ENCODE assay signal across 16 cellular contexts in genomic region chr20:50996901-50997830, GRCh38. TPM values are rescaled to one million over a fixed set of nuclear protein-coding genes. Genes with fewer than 3 reads are reported as not detected.
DNase-seq lines count a peak whose midpoint lies in the region; ATAC-seq and TF ChIP-seq lines count a peak whose summit lies in the region.
"Had no signal": no experiment of that assay in that cellular context is flagged by ENCODE, and none has a peak within 500 bp of the region (broad histone marks: within the 10 kb centered on the region; RNA-seq: fewer than 3 reads in every experiment).

No MANE protein-coding gene starts in this region.

- H2AFZ ChIP-seq in GM23248 (no peak overlapping the region), SK-N-SH (ENCODE audit: low read depth) (no peak overlapping the region)

- H3K4me1 ChIP-seq in GM23248 (ENCODE audit: insufficient read depth): peaks cover 7% of the 10 kb centered on the region
- H3K4me1 ChIP-seq in SK-N-SH (ENCODE audit: control insufficient read depth in 1 of 2, insufficient read depth in 2 of 2, low read depth in 1 of 2, low read length in 1 of 2): no peaks in the 10 kb centered on the region
- H3K4me1 ChIP-seq: gastrocnemius medialis, vagina had no signal

- no peak overlapping the region for H3K27ac ChIP-seq in GM23248
- H3K27ac ChIP-seq in SK-N-SH (ENCODE audit: low read depth in 2 of 2, low read length in 1 of 2): no peak overlapping the region
- H3K27ac ChIP-seq: gastrocnemius medialis, vagina had no signal

- no peak for TF ChIP-seq RAD21 in SK-N-SH (IDR thresholded peaks at IDR 0.05; ENCODE audit: low read length)

- CTCF ChIA-PET in SK-N-SH (lab: Yijun Ruan, JAX): interaction anchor here (0.6 to 10.2 kb wide), 10 partner anchors 9 to 684 kb away, joined by 3 to 118 read pairs (median 8); no protein-coding TSS in a partner anchor

- H3K27me3 ChIP-seq in GM23248 (replicated peaks; ENCODE audit: insufficient read depth) (no peaks in the 10 kb centered on the region), SK-N-SH (ENCODE audit: insufficient read depth) (no peaks in the 10 kb centered on the region)
- H3K27me3 ChIP-seq: vagina had no signal

- H3K9me3 ChIP-seq in GM23248 (ENCODE audit: low read depth) (no peaks in the 10 kb centered on the region), SK-N-SH (no peaks in the 10 kb centered on the region)
- H3K9me3 ChIP-seq: gastrocnemius medialis, vagina had no signal

- H4K20me1 ChIP-seq in GM23248 (ENCODE audit: insufficient read depth) (no peaks in the 10 kb centered on the region), SK-N-SH (ENCODE audit: insufficient read depth) (no peaks in the 10 kb centered on the region)

- no peak overlapping the region for H3K9ac ChIP-seq in GM23248
- H3K9ac ChIP-seq in SK-N-SH: no peak overlapping the region

- H3K9me2 ChIP-seq in GM23248 (ENCODE audit: insufficient read depth): no peaks in the 10 kb centered on the region
- H3K9me2 ChIP-seq in SK-N-SH: no peaks in the 10 kb centered on the region

- H3K4me3 ChIP-seq in GM23248 (no peak overlapping the region), SK-N-SH (ENCODE audit: low read depth in 2 of 2, low read length in 1 of 2) (no peak overlapping the region), fibroblast of villous mesenchyme (ENCODE audit: low read depth, low read length) (no peak overlapping the region)
- H3K4me3 ChIP-seq: gastrocnemius medialis, vagina had no signal

- 44 to 46% methylated on average over 10 of the region's 10 CpGs for WGBS in GM23248 (ENCODE audit: low coverage in 1 of 2, low lambda C conversion rate in 2 of 2, missing lambda C conversion rate in 2 of 2), 2 experiments
- WGBS in SK-N-SH (ENCODE audit: low lambda C conversion rate): 48% methylated on average over 8 of the region's 10 CpGs

- H3K4me2 ChIP-seq in GM23248 (ENCODE audit: unreplicated experiment) (no peak overlapping the region), SK-N-SH (no peak overlapping the region)

- in situ Hi-C loops in GM23248 (cut with MboI) (loop anchor here (25.0 kb wide), 2 partner anchors 790 to 1090 kb away; no protein-coding TSS in a partner anchor), KBM-7 (cut with MboI; ENCODE audit: low pct_unique_long_range_greater_than_20kb, low sequenced_read_pairs) (loop anchor here (25.0 kb wide), 1 partner anchor 315 kb away; no protein-coding TSS in a partner anchor)

- no peak for TF ChIP-seq EP300 in SK-N-SH (IDR thresholded peaks at IDR 0.05; ENCODE audit: borderline replicate concordance in 1 of 2, low read depth in 1 of 2, low read length in 1 of 2)

- DNase-seq in A172 (ENCODE audit: low spot score) (peak; percentile 41), GM23248 (peak; percentile 81), SK-N-SH (no peak), fibroblast of villous mesenchyme (ENCODE audit: low read depth) (peak; percentile 31), COLO668 (lab: John Stamatoyannopoulos, UW; ENCODE audit: unreplicated experiment) (no peak), KBM-7 (no peak), NCI-H748 treated with DMSO at 0.1 percent for 48 hours (lab: John Stamatoyannopoulos, UW) (no peak)
- DNase-seq: activated CD4-positive, alpha-beta T cell treated with anti-CD3 and anti-CD28 coated beads, Interleukin-2, amount 50 U/mL, for 48 hours; activated T-cell treated with anti-CD3 and anti-CD28 coated beads, Interleukin-2, amount 50 U/mL, for 48 hours; effector CD8-positive, alpha-beta T cell; gastrocnemius medialis; NCI-H1930; NCI-H526 had no signal

- POLR2A ChIA-PET in SK-N-SH (lab: Yijun Ruan, JAX): no interaction called here

- H3K79me2 ChIP-seq in GM23248 (ENCODE audit: insufficient read depth) (no peaks in the 10 kb centered on the region), SK-N-SH (ENCODE audit: insufficient read depth) (no peaks in the 10 kb centered on the region)

- ATAC-seq in GM19397 (IDR thresholded peaks at IDR 0.05; ENCODE audit: unreplicated experiment): no peak
- ATAC-seq: gastrocnemius medialis; natural killer cell treated with Interleukin-12 subunit alpha and Interleukin-12 subunit beta and Interleukin-15 and Interleukin-18, amount 100 ng/mL, for 72 hours had no signal

- H3K36me3 ChIP-seq in GM23248 (ENCODE audit: low read depth) (no peaks in the 10 kb centered on the region), SK-N-SH (replicated peaks in 1 of 2; ENCODE audit: control insufficient read depth in 1 of 2, insufficient read depth in 2 of 2, low read length in 1 of 2) (no peaks in the 10 kb centered on the region)
- H3K36me3 ChIP-seq: gastrocnemius medialis, vagina had no signal

- H3F3A ChIP-seq in GM23248 (ENCODE audit: insufficient read depth) (no peaks in the 10 kb centered on the region; the same call in 1 of the 2 replicates), SK-N-SH (replicated peaks; ENCODE audit: insufficient read depth) (no peaks in the 10 kb centered on the region)

- TF ChIP-seq CTCF in SK-N-SH (IDR thresholded peaks at IDR 0.05) (no peak), fibroblast of villous mesenchyme (IDR thresholded peaks at IDR 0.05; ENCODE audit: insufficient read depth, low read depth, low read length) (no peak)

TF ChIP-seq in SK-N-SH, 30 proteins besides CTCF, POLR2A, EP300 and RAD21:
- TF ChIP-seq TEAD4 (IDR thresholded peaks at IDR 0.05; ENCODE audit: borderline replicate concordance, insufficient read depth): no peak
- no peak for TF ChIP-seq CHD2 (IDR thresholded peaks at IDR 0.05; ENCODE audit: low read length, partially characterized antibody)
- TF ChIP-seq MXI1 (IDR thresholded peaks at IDR 0.05; ENCODE audit: low read depth, low read length): no peak
- TF ChIP-seq FOSL2 (IDR thresholded peaks at IDR 0.05; ENCODE audit: borderline replicate concordance, low read depth): peak; percentile 27; the same call in 1 of the 2 replicates
- TF ChIP-seq USF2 (IDR thresholded peaks at IDR 0.05; ENCODE audit: borderline replicate concordance, low read depth, low read length): no peak

RNA-seq across cellular contexts. Expression of gene KCNG1, which starts 25.7 kb away (rescaled TPM):
- total RNA-seq in A172 (2014; rRNA removed; shearing (Covaris generic)): 6.2 and 12.4 TPM in 2 replicates
- 19.1 and 29.0 TPM in 2 replicates for total RNA-seq in GM23248 (2014; rRNA removed; shearing (Covaris generic))
- polyA plus RNA-seq in GM23248 (2016; fragmentation: Nextera tagmentation; extraction: Ambion mirVana) (10.4 and 11.1 TPM in 2 replicates), SK-N-SH (2012; rRNA removed) (11.2 and 13.8 TPM in 2 replicates)
- 5.9 and 9.2 TPM in 2 replicates for polyA plus RNA-seq in SK-N-SH (2012; cell fraction: cytosol; rRNA removed)
- polyA plus RNA-seq in SK-N-SH (2012; cell fraction: nucleus; rRNA removed): 17.5 and 21.8 TPM in 2 replicates
- total RNA-seq in fibroblast of villous mesenchyme: 3.0 and 22.9 TPM in 2 replicates
- total RNA-seq: gastrocnemius medialis; natural killer cell treated with Interleukin-12 subunit alpha and Interleukin-12 subunit beta and Interleukin-15 and Interleukin-18, amount 100 ng/mL, for 72 hours had no signal

RNA-seq across cellular contexts. Expression of gene MOCS3, which starts 38.5 kb away (rescaled TPM):
- 9.0 and 9.4 TPM in 2 replicates for total RNA-seq in A172 (2014; rRNA removed; shearing (Covaris generic))
- 7.2 and 11.5 TPM in 2 replicates for total RNA-seq in GM23248 (2014; rRNA removed; shearing (Covaris generic))
- polyA plus RNA-seq in GM23248 (2016; fragmentation: Nextera tagmentation; extraction: Ambion mirVana): 5.3 and 5.6 TPM in 2 replicates
- polyA plus RNA-seq in SK-N-SH (2012; rRNA removed): 4.0 and 4.4 TPM in 2 replicates
- polyA plus RNA-seq in SK-N-SH (2012; cell fraction: cytosol; rRNA removed): 3.0 and 3.9 TPM in 2 replicates
- polyA plus RNA-seq in SK-N-SH (2012; cell fraction: nucleus; rRNA removed): 1.9 and 2.6 TPM in 2 replicates
- 9.0 and 10.4 TPM in 2 replicates for total RNA-seq in fibroblast of villous mesenchyme

RNA-seq across cellular contexts. Expression of gene DPM1, which starts 38.8 kb away (rescaled TPM):
- 207 and 247 TPM in 2 replicates for total RNA-seq in A172 (2014; rRNA removed; shearing (Covaris generic))
- 59.1 and 93.1 TPM in 2 replicates for total RNA-seq in GM23248 (2014; rRNA removed; shearing (Covaris generic))
- 122 and 127 TPM in 2 replicates for polyA plus RNA-seq in GM23248 (2016; fragmentation: Nextera tagmentation; extraction: Ambion mirVana)
- 72.1 and 109 TPM in 2 replicates for polyA plus RNA-seq in SK-N-SH (2012; rRNA removed)
- 119 and 126 TPM in 2 replicates for polyA plus RNA-seq in SK-N-SH (2012; cell fraction: cytosol; rRNA removed)
- 26.5 and 45.0 TPM in 2 replicates for polyA plus RNA-seq in SK-N-SH (2012; cell fraction: nucleus; rRNA removed)
- 55.4 and 62.6 TPM in 2 replicates for total RNA-seq in fibroblast of villous mesenchyme

Comparison
In these comparisons a context has a peak if more than half of its experiments do, and no peak if none do; other contexts are left out.
1. DNase-seq: peak in A172 (single experiment), GM23248 (single experiment) and fibroblast of villous mesenchyme (single experiment); none in SK-N-SH (single experiment), COLO668 (single experiment), KBM-7 (single experiment) and NCI-H748 treated with DMSO at 0.1 percent for 48 hours (single experiment).